1 cellular context compared by ENCODE assay signal in the genomic region with DNA sequence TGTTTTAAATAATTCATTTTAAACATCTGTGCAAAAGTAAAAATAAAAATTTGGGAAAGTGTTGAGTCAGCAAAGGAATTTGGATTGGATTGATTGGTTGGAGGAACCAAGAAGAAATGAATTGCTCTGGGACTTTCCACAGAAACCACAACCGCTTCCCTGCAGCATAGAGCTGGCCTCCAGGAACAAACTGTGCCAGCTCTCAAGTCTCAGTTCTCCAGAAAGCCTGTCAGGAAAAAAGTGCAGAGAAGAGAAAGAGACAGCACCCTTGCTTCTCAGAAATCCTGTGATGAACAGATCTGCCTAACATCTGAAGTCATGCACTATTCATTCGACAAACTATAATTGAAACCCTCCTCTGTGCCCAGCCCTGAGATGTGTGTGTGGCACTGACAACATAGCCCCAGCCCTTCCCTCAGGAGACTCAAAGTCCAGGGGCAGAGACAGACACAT.
A peak's percentile ranks its signal among the peaks of the same experiment; 100 is the strongest.
TF ChIP-seq lines count a peak whose summit lies in the region.

No MANE protein-coding gene starts in this region.

TF ChIP-seq in IMR-90, 13 proteins besides CTCF, POLR2A, EP300 and RAD21:
- no peak for TF ChIP-seq BHLHE40 (IDR thresholded peaks at IDR 0.05; ENCODE audit: low read depth, low read length)
- peak; percentile 97 for TF ChIP-seq MAFK (IDR thresholded peaks at IDR 0.05; ENCODE audit: low read depth, low read length)
